Comparison of ENCODE assay signal across 12 cellular contexts in the genomic region with DNA sequence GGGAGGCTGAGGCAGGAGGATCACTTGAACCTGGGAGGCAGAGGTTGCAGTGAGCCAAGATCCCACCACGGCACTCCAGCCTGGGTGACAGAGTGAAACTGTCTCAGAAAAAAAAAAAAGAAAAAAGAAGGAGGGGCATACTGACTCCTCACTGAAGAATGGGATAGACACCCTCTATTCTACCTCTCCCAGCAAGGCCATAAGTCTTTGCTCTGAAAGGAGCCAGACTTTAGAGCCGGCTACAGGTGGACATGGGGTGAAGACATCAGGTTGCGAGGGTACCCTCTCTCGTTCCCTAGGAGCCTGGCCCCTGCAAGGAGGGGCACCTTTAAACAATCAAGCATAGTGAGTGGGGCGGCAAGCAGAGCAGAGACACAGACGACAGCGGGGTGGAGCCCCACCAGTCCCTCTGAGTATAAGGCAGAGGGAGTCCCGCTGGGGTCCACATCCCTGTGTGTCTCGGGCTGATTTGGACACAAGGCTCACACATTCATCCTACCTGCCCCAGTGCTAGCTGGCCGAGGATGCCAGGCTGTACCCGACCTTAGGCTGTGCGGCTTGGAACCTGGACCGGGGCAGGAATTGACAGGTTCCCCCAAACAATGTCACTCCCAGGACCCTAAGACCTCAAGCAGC. TPM values are rescaled to one million over a fixed set of nuclear protein-coding genes. Genes with fewer than 3 reads are reported as not detected.
DNase-seq lines count a peak whose midpoint lies in the region; ATAC-seq and TF ChIP-seq lines count a peak whose summit lies in the region.
"Had no signal": no experiment of that assay in that cellular context is flagged by ENCODE, and none has a peak within 500 bp of the region (broad histone marks: within the 10 kb centered on the region; RNA-seq: fewer than 3 reads in every experiment).

No MANE protein-coding gene starts in this region.

- H3K9me3 ChIP-seq in T-helper 17 cell (ENCODE audit: control insufficient read depth, low read length, poor library complexity, severe bottlenecking) (no peaks in the 10 kb centered on the region), iPS-15b (ENCODE audit: control insufficient read depth, insufficient read depth, low read length) (no peaks in the 10 kb centered on the region)
- H3K9me3 ChIP-seq: SJSA1 had no signal

- H3K27me3 ChIP-seq in iPS-15b (ENCODE audit: control insufficient read depth, insufficient read depth, low read length), result peaks cover 17% of the 10 kb centered on the region
- H3K27me3 ChIP-seq: SJSA1 had no signal

- no peaks in the 10 kb centered on the region for H3K36me3 Mint-ChIP-seq in T-helper 17 cell (ENCODE audit: low read depth)
- peaks cover 58% of the 10 kb centered on the region for H3K36me3 Mint-ChIP-seq in stimulated activated effector memory CD8-positive, alpha-beta T cell treated with anti-CD3 and anti-CD28 coated beads, Interleukin-12 subunit alpha, Interleukin-12 subunit beta, amount 100 ng/mL, for 72 hours

- H3K4me3 Mint-ChIP-seq in T-helper 17 cell, result peak overlapping the region; percentile 9
- H3K4me3 Mint-ChIP-seq in stimulated activated effector memory CD8-positive, alpha-beta T cell treated with anti-CD3 and anti-CD28 coated beads, Interleukin-12 subunit alpha, Interleukin-12 subunit beta, amount 100 ng/mL, for 72 hours, result no peak overlapping the region
- H3K4me3 Mint-ChIP-seq: activated CD4-positive, alpha-beta memory T cell treated with anti-CD3 and anti-CD28 coated beads, Interleukin-2, amount 10 ng/mL, durations not matched to agents 7 days and 5 days had no signal

- no peak for ATAC-seq in T-helper 17 cell
- peak; percentile 7 for ATAC-seq in stimulated activated effector memory CD8-positive, alpha-beta T cell treated with anti-CD3 and anti-CD28 coated beads, Interleukin-12 subunit alpha, Interleukin-12 subunit beta, amount 100 ng/mL, for 72 hours
- ATAC-seq in omental fat pad (ENCODE audit: low FRiP score), result no peak
- ATAC-seq in HG03342 (IDR thresholded peaks at IDR 0.05; ENCODE audit: unreplicated experiment), result no peak

- DNase-seq in DMS 273 (lab: John Stamatoyannopoulos, UW; ENCODE audit: unreplicated experiment), result peak; percentile 37
- no peak for DNase-seq in DMS 273 treated with DMSO at 0.1 percent for 48 hours (lab: John Stamatoyannopoulos, UW)
- no peak for DNase-seq in T-helper 17 cell
- no peak for DNase-seq in stimulated activated effector memory CD8-positive, alpha-beta T cell treated with anti-CD3 and anti-CD28 coated beads, Interleukin-12 subunit alpha, Interleukin-12 subunit beta, amount 100 ng/mL, for 72 hours (ENCODE audit: low spot score in 2 of 2)
- no peak for DNase-seq in glomerular visceral epithelial cell (ENCODE audit: extremely low spot score)
- DNase-seq in omental fat pad (ENCODE audit: low spot score), result no peak
- DNase-seq: activated CD4-positive, alpha-beta memory T cell treated with anti-CD3 and anti-CD28 coated beads, Interleukin-2, amount 10 ng/mL, durations not matched to agents 7 days and 5 days; DND-41; KG1 had no signal

- no peaks in the 10 kb centered on the region for H3K4me1 ChIP-seq in iPS-15b (ENCODE audit: control insufficient read depth, insufficient read depth, low read length)

- peaks cover 28% of the 10 kb centered on the region for H3K36me3 ChIP-seq in iPS-15b (ENCODE audit: control insufficient read depth, insufficient read depth, low read length)

- H3K4me3 ChIP-seq in iPS-15b (ENCODE audit: low read depth, low read length), result peak overlapping the region; percentile 78

- H3K9ac ChIP-seq in iPS-15b (ENCODE audit: low read depth, low read length), result no peak overlapping the region

- peaks cover 14% of the 10 kb centered on the region for H3K4me1 Mint-ChIP-seq in T-helper 17 cell
- peaks cover 27% of the 10 kb centered on the region for H3K4me1 Mint-ChIP-seq in stimulated activated effector memory CD8-positive, alpha-beta T cell treated with anti-CD3 and anti-CD28 coated beads, Interleukin-12 subunit alpha, Interleukin-12 subunit beta, amount 100 ng/mL, for 72 hours

- no peak for TF ChIP-seq CTCF in omental fat pad (IDR thresholded peaks at IDR 0.05)

- no peak overlapping the region for H3K27ac Mint-ChIP-seq in T-helper 17 cell
- H3K27ac Mint-ChIP-seq in stimulated activated effector memory CD8-positive, alpha-beta T cell treated with anti-CD3 and anti-CD28 coated beads, Interleukin-12 subunit alpha, Interleukin-12 subunit beta, amount 100 ng/mL, for 72 hours, result peak overlapping the region; percentile 95
- H3K27ac Mint-ChIP-seq: activated CD4-positive, alpha-beta memory T cell treated with anti-CD3 and anti-CD28 coated beads, Interleukin-2, amount 10 ng/mL, durations not matched to agents 7 days and 5 days had no signal

- H3K9me3 Mint-ChIP-seq in stimulated activated effector memory CD8-positive, alpha-beta T cell treated with anti-CD3 and anti-CD28 coated beads, Interleukin-12 subunit alpha, Interleukin-12 subunit beta, amount 100 ng/mL, for 72 hours, result no peaks in the 10 kb centered on the region
- H3K9me3 Mint-ChIP-seq: activated CD4-positive, alpha-beta memory T cell treated with anti-CD3 and anti-CD28 coated beads, Interleukin-2, amount 10 ng/mL, durations not matched to agents 7 days and 5 days had no signal

- H3K27me3 Mint-ChIP-seq in T-helper 17 cell, result peaks cover 13% of the 10 kb centered on the region

RNA-seq across cellular contexts. Expression of gene GRAMD2A, which starts 1.1 kb away (rescaled TPM):
- not detected for total RNA-seq in T-helper 17 cell
- total RNA-seq in omental fat pad, result under 1 TPM in 3 of 4 donors, not detected in 1; 0.19 to 0.46 (median 0.24) TPM
- total RNA-seq: activated CD4-positive, alpha-beta memory T cell treated with anti-CD3 and anti-CD28 coated beads, Interleukin-2, amount 10 ng/mL, durations not matched to agents 7 days and 5 days; SJSA1 had no signal

RNA-seq across cellular contexts. Expression of gene PKM, which starts 34.5 kb away (rescaled TPM):
- 100 to 1,000 TPM; 343 to 428 TPM for total RNA-seq in T-helper 17 cell
- total RNA-seq in omental fat pad, result 100 to 1,000 TPM; 200 to 534 (median 205) TPM
